In genomic region chr20:59032713-59033059, GRCh38 we compare ENCODE assay signal across 8 cellular contexts. TPM values are rescaled to one million over a fixed set of nuclear protein-coding genes. Genes with fewer than 3 reads are reported as not detected.
DNase-seq lines count a peak whose midpoint lies in the region; ATAC-seq and TF ChIP-seq lines count a peak whose summit lies in the region.

No MANE protein-coding gene starts in this region.

- H3K27me3 Mint-ChIP-seq in activated T-cell treated with anti-CD3 and anti-CD28 coated beads, Interleukin-2, amount 50 U/mL, for 72 hours (ENCODE audit: low read depth): no peaks in the 10 kb centered on the region

- H3K4me3 Mint-ChIP-seq in activated T-cell treated with anti-CD3 and anti-CD28 coated beads, Interleukin-2, amount 50 U/mL, for 72 hours: peak overlapping the region; percentile 94 to 96

- H3K27me3 ChIP-seq in ascending aorta (no peaks in the 10 kb centered on the region), thymus (ENCODE audit: control insufficient read depth, insufficient read depth) (no peaks in the 10 kb centered on the region)

- WGBS in thymus: 7% methylated on average over 13 of the region's 13 CpGs

- H3K9me3 Mint-ChIP-seq in activated T-cell treated with anti-CD3 and anti-CD28 coated beads, Interleukin-2, amount 50 U/mL, for 72 hours: no peaks in the 10 kb centered on the region

- peaks cover 13 to 55% of the 10 kb centered on the region in 2 donors for H3K36me3 Mint-ChIP-seq in activated T-cell treated with anti-CD3 and anti-CD28 coated beads, Interleukin-2, amount 50 U/mL, for 72 hours (ENCODE audit: insufficient read depth in 2 of 2)

- peak overlapping the region; percentile 93 for H3K27ac Mint-ChIP-seq in activated T-cell treated with anti-CD3 and anti-CD28 coated beads, Interleukin-2, amount 50 U/mL, for 72 hours

- peaks cover 78% of the 10 kb centered on the region for H3K4me1 Mint-ChIP-seq in activated T-cell treated with anti-CD3 and anti-CD28 coated beads, Interleukin-2, amount 50 U/mL, for 72 hours (ENCODE audit: low read depth)

- peak in 2 of 3 experiments; percentile 12 to 24 for TF ChIP-seq CTCF in ascending aorta (IDR thresholded peaks at IDR 0.05)

- H3K4me3 ChIP-seq in ascending aorta (peak overlapping the region; percentile 73 to 92), thymus (ENCODE audit: low read length) (peak overlapping the region; percentile 93)

- H3K4me1 ChIP-seq in ascending aorta (peaks cover 0 to 22% of the 10 kb centered on the region in 2 donors), thymus (ENCODE audit: control insufficient read depth, insufficient read depth, low read length) (peaks cover 13% of the 10 kb centered on the region)

- H3K36me3 ChIP-seq in ascending aorta (peaks cover 17 to 50% of the 10 kb centered on the region in 2 donors), thymus (ENCODE audit: control insufficient read depth, insufficient read depth) (peaks cover 30% of the 10 kb centered on the region)

- no peak for ATAC-seq in activated T-cell treated with anti-CD3 and anti-CD28 coated beads, Interleukin-2, amount 50 U/mL, for 72 hours (replicated peaks in 1 of 2)
- ATAC-seq in left colon: peak; percentile 9
- no peak for ATAC-seq in GM21528 (IDR thresholded peaks at IDR 0.05; ENCODE audit: low FRiP score, unreplicated experiment)
- ATAC-seq in GM21381 (IDR thresholded peaks at IDR 0.05; ENCODE audit: unreplicated experiment): no peak

- DNase-seq in activated T-cell treated with anti-CD3 and anti-CD28 coated beads, Interleukin-2, amount 50 U/mL, for 72 hours: no peak
- DNase-seq in activated T-cell treated with anti-CD3 and anti-CD28 coated beads, Interleukin-2, amount 50 U/mL, for 1 hour: no peak
- peak; percentile 78 to 86 for DNase-seq in NCI-H1930 (lab: John Stamatoyannopoulos, UW)
- no peak for DNase-seq in ascending aorta (ENCODE audit: low spot score in 2 of 2)
- no peak for DNase-seq in left colon

- intact Hi-C loops in ascending aorta (cut with DNase I): loop anchor here (5.0 to 10.0 kb wide), 3 partner anchors 125 to 1538 kb away; no protein-coding TSS in a partner anchor
- intact Hi-C loops in left colon (cut with DNase I, micrococcal nuclease): no loop called here

- H3K9me3 ChIP-seq in ascending aorta (no peaks in the 10 kb centered on the region), thymus (ENCODE audit: control insufficient read depth) (no peaks in the 10 kb centered on the region)

- H3K27ac ChIP-seq in ascending aorta (peak overlapping the region; percentile 72 to 87), thymus (ENCODE audit: low read depth) (peak overlapping the region; percentile 91)

RNA-seq across cellular contexts. Expression of gene ATP5F1E, which starts 0.6 kb away (rescaled TPM):
- total RNA-seq in activated T-cell treated with anti-CD3 and anti-CD28 coated beads, Interleukin-2, amount 50 U/mL, for 72 hours: 10 to 100 TPM; 55.7 to 56.4 TPM
- 12.7 TPM for total RNA-seq in ascending aorta
- total RNA-seq in left colon: 10 to 100 TPM; 64.2 to 79.2 TPM
- polyA plus RNA-seq in thymus: 82.1 TPM

RNA-seq across cellular contexts. Expression of gene PRELID3B, which starts 9.9 kb away (rescaled TPM):
- 100 to 1,000 TPM; 168 to 181 TPM for total RNA-seq in activated T-cell treated with anti-CD3 and anti-CD28 coated beads, Interleukin-2, amount 50 U/mL, for 72 hours
- total RNA-seq in ascending aorta: 13.4 TPM
- total RNA-seq in left colon: 100 to 1,000 TPM; 125 to 137 TPM
- 33.4 TPM for polyA plus RNA-seq in thymus

RNA-seq across cellular contexts. Expression of gene TUBB1, which starts 13.5 kb away (rescaled TPM):
- total RNA-seq in activated T-cell treated with anti-CD3 and anti-CD28 coated beads, Interleukin-2, amount 50 U/mL, for 72 hours: not detected
- total RNA-seq in ascending aorta: not detected
- not detected for total RNA-seq in left colon
- 0.14 TPM for polyA plus RNA-seq in thymus

RNA-seq across cellular contexts. Expression of gene CTSZ, which starts 25.6 kb away (rescaled TPM):
- 10 to 100 TPM; 44.5 to 51.6 TPM for total RNA-seq in activated T-cell treated with anti-CD3 and anti-CD28 coated beads, Interleukin-2, amount 50 U/mL, for 72 hours
- total RNA-seq in ascending aorta: 342 TPM
- 100 to 1,000 TPM; 283 to 307 TPM for total RNA-seq in left colon
- polyA plus RNA-seq in thymus: 134 TPM

RNA-seq across cellular contexts. Expression of gene NELFCD, which starts 51.6 kb away (rescaled TPM):
- 10 to 100 TPM; 66.2 to 67.5 TPM for total RNA-seq in activated T-cell treated with anti-CD3 and anti-CD28 coated beads, Interleukin-2, amount 50 U/mL, for 72 hours
- total RNA-seq in ascending aorta: 20.8 TPM
- 10 to 100 TPM; 41.2 to 43.5 TPM for total RNA-seq in left colon
- polyA plus RNA-seq in thymus: 60.6 TPM

Comparison
In these comparisons a context has a peak if more than half of its experiments do, and no peak if none do; other contexts are left out.
1. DNase-seq: peak in NCI-H1930 (2 of 2); none in activated T-cell treated with anti-CD3 and anti-CD28 coated beads, Interleukin-2, amount 50 U/mL, for 72 hours (0 of 2), activated T-cell treated with anti-CD3 and anti-CD28 coated beads, Interleukin-2, amount 50 U/mL, for 1 hour (single experiment), ascending aorta (0 of 2) and left colon (0 of 2).